ENCODE assay signal across 30 cellular contexts in the genomic region with DNA sequence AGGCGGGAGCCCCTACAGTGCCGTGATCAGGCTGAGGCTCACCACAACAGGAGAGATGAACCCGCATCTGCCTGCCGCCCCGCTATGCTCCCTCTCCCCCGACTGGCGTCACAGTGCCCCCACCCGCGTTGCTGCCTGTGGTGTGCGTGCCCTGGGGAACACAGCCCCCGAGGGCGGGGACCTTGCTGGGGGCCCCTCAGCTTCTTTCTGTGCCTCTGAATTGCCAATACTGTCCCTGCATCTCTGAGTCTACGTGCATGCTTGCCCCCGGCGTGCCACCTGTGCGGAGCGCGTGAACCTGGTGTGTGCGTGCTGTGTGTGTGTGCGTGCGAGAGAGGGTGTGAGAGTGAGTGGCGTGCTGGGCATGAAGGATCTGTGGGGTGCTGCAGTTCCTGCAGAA. TPM values are rescaled to one million over a fixed set of nuclear protein-coding genes. Genes with fewer than 3 reads are reported as not detected.
"Had no signal": no experiment of that assay in that cellular context is flagged by ENCODE, and none has a peak within 500 bp of the region (broad histone marks: within the 10 kb centered on the region; RNA-seq: fewer than 3 reads in every experiment).

No MANE protein-coding gene starts in this region.

- H3K9me3 Mint-ChIP-seq: effector memory CD8-positive, alpha-beta T cell; immature natural killer cell; naive thymus-derived CD8-positive, alpha-beta T cell; neural crest cell; type B pancreatic cell had no signal

- H3K4me1 ChIP-seq: esophagus squamous epithelium, heart right ventricle, left ventricle myocardium inferior, lower lobe of right lung, sigmoid colon, stomach, thyroid gland had no signal

- H3K4me1 Mint-ChIP-seq: immature natural killer cell; naive thymus-derived CD8-positive, alpha-beta T cell; neural crest cell had no signal

- DNase-seq: dermis blood vessel endothelial cell; effector memory CD8-positive, alpha-beta T cell; erythroblast; esophagus squamous epithelium; foreskin melanocyte; glutamatergic neuron; heart right ventricle; hippocampal formation; immature natural killer cell; islet precursor cell; kidney glomerular epithelial cell; left colon; left ventricle myocardium inferior; lower lobe of right lung; naive thymus-derived CD8-positive, alpha-beta T cell; ovary; psoas muscle; right cardiac atrium; sigmoid colon; stimulated activated CD4-positive, alpha-beta T cell treated with anti-CD3 and anti-CD28 coated beads, Interleukin-15, amount 100 ng/mL, for 24 hours; stimulated activated CD4-positive, alpha-beta T cell treated with anti-CD3 and anti-CD28 coated beads, Interleukin-2, amount 100 ng/mL, for 48 hours; stimulated activated CD8-positive, alpha-beta memory T cell treated with anti-CD3 and anti-CD28 coated beads, Interleukin-4, amount 100 ng/mL, for 48 hours; stomach; thyroid gland had no signal

- H3K9me3 ChIP-seq: esophagus squamous epithelium, heart right ventricle, left ventricle myocardium inferior, lower lobe of right lung, ovary, psoas muscle, sigmoid colon, stomach, thyroid gland had no signal

- H3K36me3 ChIP-seq: ovary had no signal

- H3K4me3 ChIP-seq: coronary artery, esophagus squamous epithelium, heart right ventricle, left ventricle myocardium inferior, lower lobe of right lung, ovary, psoas muscle, sigmoid colon, stomach, thyroid gland had no signal

- H3K27me3 ChIP-seq: esophagus squamous epithelium, heart right ventricle, ovary, sigmoid colon, stomach, thyroid gland had no signal

- H3K4me3 Mint-ChIP-seq: effector memory CD8-positive, alpha-beta T cell; immature natural killer cell; naive thymus-derived CD8-positive, alpha-beta T cell; neural crest cell; type B pancreatic cell had no signal

- H3K27ac ChIP-seq: coronary artery, esophagus squamous epithelium, heart right ventricle, left ventricle myocardium inferior, lower lobe of right lung, ovary, psoas muscle, sigmoid colon, stomach, thyroid gland had no signal

- H3K27me3 Mint-ChIP-seq: effector memory CD8-positive, alpha-beta T cell; naive thymus-derived CD8-positive, alpha-beta T cell had no signal

- ATAC-seq: effector memory CD8-positive, alpha-beta T cell; left colon; naive thymus-derived CD8-positive, alpha-beta T cell; psoas muscle had no signal

- H3K27ac Mint-ChIP-seq: effector memory CD8-positive, alpha-beta T cell; immature natural killer cell; type B pancreatic cell had no signal

RNA-seq across cellular contexts. Expression of a gene that starts 47.1 kb away (rescaled TPM):
- total RNA-seq: mesenteric fat pad, myocyte, neural crest cell, skeletal muscle tissue had no signal
